In the genomic region with DNA sequence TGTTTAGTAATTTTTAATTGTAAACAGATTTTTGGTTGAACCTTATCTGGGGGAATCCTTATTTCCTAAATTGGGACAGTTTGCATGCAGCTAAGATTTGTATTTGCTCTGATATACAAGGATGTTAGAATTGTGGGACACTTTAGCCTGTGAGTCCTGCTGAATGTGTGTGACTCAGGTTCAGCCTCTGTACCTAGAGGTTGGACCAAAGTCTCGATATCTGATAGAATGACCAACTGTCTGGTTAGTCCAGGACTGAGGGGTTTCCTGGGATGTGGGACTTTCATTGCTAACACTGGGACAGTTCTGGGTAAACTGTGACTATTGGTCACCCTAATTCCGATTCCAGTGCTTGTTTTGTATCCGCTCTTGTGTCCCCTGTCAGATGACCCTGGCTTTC, we compare ENCODE assay signal across 30 cellular contexts. TPM values are rescaled to one million over a fixed set of nuclear protein-coding genes. Genes with fewer than 3 reads are reported as not detected.
DNase-seq lines count a peak whose midpoint lies in the region; ATAC-seq, FAIRE-seq and TF ChIP-seq lines count a peak whose summit lies in the region.
"Had no signal": no experiment of that assay in that cellular context is flagged by ENCODE, and none has a peak within 500 bp of the region (broad histone marks: within the 10 kb centered on the region; RNA-seq: fewer than 3 reads in every experiment).

No MANE protein-coding gene starts in this region.

- no peaks in the 10 kb centered on the region for H3K27me3 Mint-ChIP-seq in activated naive CD4-positive, alpha-beta T cell treated with anti-CD3 and anti-CD28 coated beads, Interleukin-2, amount 50 U/mL, for 24 hours
- no peaks in the 10 kb centered on the region for H3K27me3 Mint-ChIP-seq in activated naive CD4-positive, alpha-beta T cell treated with anti-CD3 and anti-CD28 coated beads for 36 hours (ENCODE audit: low read depth)
- H3K27me3 Mint-ChIP-seq: stimulated activated naive CD8-positive, alpha-beta T cell treated with anti-CD3 and anti-CD28 coated beads, Interleukin-15, Interleukin-2, amounts not matched to agents 100 ng/mL and 50 ng/mL, for 24 hours had no signal

- no peak overlapping the region for H3K4me3 Mint-ChIP-seq in activated naive CD4-positive, alpha-beta T cell treated with anti-CD3 and anti-CD28 coated beads, Interleukin-2, amount 50 U/mL, for 24 hours
- H3K4me3 Mint-ChIP-seq in activated naive CD4-positive, alpha-beta T cell treated with anti-CD3 and anti-CD28 coated beads for 36 hours, result no peak overlapping the region
- H3K4me3 Mint-ChIP-seq in stimulated activated effector memory CD8-positive, alpha-beta T cell treated with anti-CD3 and anti-CD28 coated beads, Interleukin-12 subunit alpha, Interleukin-12 subunit beta, amount 100 ng/mL, for 72 hours, result peak overlapping the region; percentile 78
- H3K4me3 Mint-ChIP-seq: neural progenitor cell had no signal

- H3K4me1 ChIP-seq in MM.1S (ENCODE audit: low read length), result peaks cover 18% of the 10 kb centered on the region
- no peaks in the 10 kb centered on the region for H3K4me1 ChIP-seq in SJCRH30
- H3K4me1 ChIP-seq: breast epithelium, colonic mucosa, neural progenitor cell, pancreas, uterus had no signal

- H3K9ac ChIP-seq in MM.1S (ENCODE audit: low read length), result no peak overlapping the region
- H3K9ac ChIP-seq: neural progenitor cell had no signal

- no peak for ATAC-seq in stimulated activated effector memory CD8-positive, alpha-beta T cell treated with anti-CD3 and anti-CD28 coated beads, Interleukin-12 subunit alpha, Interleukin-12 subunit beta, amount 100 ng/mL, for 72 hours
- ATAC-seq in HG02885 (IDR thresholded peaks at IDR 0.05; ENCODE audit: poor library complexity, unreplicated experiment), result no peak
- ATAC-seq: left cardiac atrium, pancreas had no signal

- no peaks in the 10 kb centered on the region for H3K9me3 ChIP-seq in MM.1S (replicated peaks; ENCODE audit: insufficient read depth, low read length)
- peaks cover 4% of the 10 kb centered on the region for H3K9me3 ChIP-seq in SJCRH30 (replicated peaks)
- H3K9me3 ChIP-seq: colonic mucosa, pancreas, uterus had no signal

- H3K36me3 Mint-ChIP-seq in activated naive CD4-positive, alpha-beta T cell treated with anti-CD3 and anti-CD28 coated beads, Interleukin-2, amount 50 U/mL, for 24 hours, result peaks cover 12% of the 10 kb centered on the region
- peaks cover 16% of the 10 kb centered on the region for H3K36me3 Mint-ChIP-seq in activated naive CD4-positive, alpha-beta T cell treated with anti-CD3 and anti-CD28 coated beads for 36 hours (ENCODE audit: low read depth)
- no peaks in the 10 kb centered on the region for H3K36me3 Mint-ChIP-seq in stimulated activated effector memory CD8-positive, alpha-beta T cell treated with anti-CD3 and anti-CD28 coated beads, Interleukin-12 subunit alpha, Interleukin-12 subunit beta, amount 100 ng/mL, for 72 hours

- peaks cover 12% of the 10 kb centered on the region; the same call in 1 of the 2 replicates for H3K79me2 ChIP-seq in MM.1S (ENCODE audit: low read length)

- H3K27ac ChIP-seq in MM.1S (ENCODE audit: low read length) (peak overlapping the region; percentile 96; the same call in 1 of the 2 replicates), SJCRH30 (no peak overlapping the region)
- H3K27ac ChIP-seq: breast epithelium, colonic mucosa, neural progenitor cell, pancreas, SK-N-MC, thoracic aorta, uterus had no signal

- H3K9me2 ChIP-seq in MM.1S (replicated peaks; ENCODE audit: insufficient read depth, low read length), result no peaks in the 10 kb centered on the region

- peaks cover 8% of the 10 kb centered on the region for H3K9me3 Mint-ChIP-seq in activated naive CD4-positive, alpha-beta T cell treated with anti-CD3 and anti-CD28 coated beads, Interleukin-2, amount 50 U/mL, for 24 hours
- H3K9me3 Mint-ChIP-seq in activated naive CD4-positive, alpha-beta T cell treated with anti-CD3 and anti-CD28 coated beads for 36 hours, result peaks cover 9% of the 10 kb centered on the region
- peaks cover 12% of the 10 kb centered on the region for H3K9me3 Mint-ChIP-seq in stimulated activated effector memory CD8-positive, alpha-beta T cell treated with anti-CD3 and anti-CD28 coated beads, Interleukin-12 subunit alpha, Interleukin-12 subunit beta, amount 100 ng/mL, for 72 hours

- no peaks in the 10 kb centered on the region for H3K27me3 ChIP-seq in MM.1S (replicated peaks; ENCODE audit: insufficient read depth, low read length)
- H3K27me3 ChIP-seq in bronchial epithelial cell (ENCODE audit: control insufficient read depth, insufficient read depth, low read length), result no peaks in the 10 kb centered on the region
- H3K27me3 ChIP-seq in SJCRH30, result no peaks in the 10 kb centered on the region
- H3K27me3 ChIP-seq: breast epithelium, colonic mucosa, neural progenitor cell, pancreas, uterus had no signal

- peak overlapping the region; percentile 70 for H3K27ac Mint-ChIP-seq in activated naive CD4-positive, alpha-beta T cell treated with anti-CD3 and anti-CD28 coated beads, Interleukin-2, amount 50 U/mL, for 24 hours
- H3K27ac Mint-ChIP-seq in activated naive CD4-positive, alpha-beta T cell treated with anti-CD3 and anti-CD28 coated beads for 36 hours, result no peak overlapping the region
- peak overlapping the region; percentile 90 for H3K27ac Mint-ChIP-seq in stimulated activated effector memory CD8-positive, alpha-beta T cell treated with anti-CD3 and anti-CD28 coated beads, Interleukin-12 subunit alpha, Interleukin-12 subunit beta, amount 100 ng/mL, for 72 hours
- H3K27ac Mint-ChIP-seq: neural progenitor cell had no signal

- FAIRE-seq in bronchial epithelial cell (lab: Jason Lieb, UNC), result peak; percentile 28

- H3K4me1 Mint-ChIP-seq in activated naive CD4-positive, alpha-beta T cell treated with anti-CD3 and anti-CD28 coated beads, Interleukin-2, amount 50 U/mL, for 24 hours, result peaks cover 49% of the 10 kb centered on the region
- peaks cover 21% of the 10 kb centered on the region for H3K4me1 Mint-ChIP-seq in activated naive CD4-positive, alpha-beta T cell treated with anti-CD3 and anti-CD28 coated beads for 36 hours (ENCODE audit: low read depth)
- H3K4me1 Mint-ChIP-seq in stimulated activated effector memory CD8-positive, alpha-beta T cell treated with anti-CD3 and anti-CD28 coated beads, Interleukin-12 subunit alpha, Interleukin-12 subunit beta, amount 100 ng/mL, for 72 hours, result peaks cover 46% of the 10 kb centered on the region
- H3K4me1 Mint-ChIP-seq: neural progenitor cell had no signal

- peaks cover 13% of the 10 kb centered on the region for H3F3A ChIP-seq in MM.1S (ENCODE audit: insufficient read depth, low read length)

- H3K4me2 ChIP-seq in MM.1S (ENCODE audit: low read depth, low read length), result 0 out of 2 replicates have a peak overlapping the region, but pooled peaks have one; percentile 93
- H3K4me2 ChIP-seq: neural progenitor cell had no signal

- no peak for TF ChIP-seq CTCF in MM.1S (IDR thresholded peaks at IDR 0.05; ENCODE audit: low read length)
- no peak for TF ChIP-seq CTCF in bronchial epithelial cell (IDR thresholded peaks at IDR 0.05; ENCODE audit: insufficient read depth, low read length, severe bottlenecking)

- H2AFZ ChIP-seq in MM.1S (ENCODE audit: low read length), result no peak overlapping the region
- H2AFZ ChIP-seq: neural progenitor cell had no signal

- no peaks in the 10 kb centered on the region for H4K20me1 ChIP-seq in MM.1S (ENCODE audit: insufficient read depth, low read length)

- CTCF ChIA-PET in activated naive CD4-positive, alpha-beta T cell treated with anti-CD3 and anti-CD28 coated beads for 36 hours (lab: Charles Lee), result interaction anchor here (1.4 kb wide), 1 partner anchor 19 kb away, joined by 3 read pairs; no protein-coding TSS in a partner anchor

- H3K36me3 ChIP-seq in MM.1S (replicated peaks; ENCODE audit: insufficient read depth, low read length) (no peaks in the 10 kb centered on the region), bronchial epithelial cell (ENCODE audit: control insufficient read depth, insufficient read depth, low read length) (peaks cover 1% of the 10 kb centered on the region), SJCRH30 (peaks cover 53% of the 10 kb centered on the region)
- H3K36me3 ChIP-seq: breast epithelium, colonic mucosa, pancreas, thoracic aorta, uterus had no signal

- H3K4me3 ChIP-seq in MM.1S (ENCODE audit: low read length), result no peak overlapping the region
- no peak overlapping the region for H3K4me3 ChIP-seq in bronchial epithelial cell (ENCODE audit: low read depth, low read length)
- no peak overlapping the region for H3K4me3 ChIP-seq in SJCRH30
- H3K4me3 ChIP-seq: breast epithelium, colonic mucosa, neural progenitor cell, pancreas, SK-N-MC, skin epidermis, thoracic aorta, uterus had no signal

- intact Hi-C loops in activated naive CD4-positive, alpha-beta T cell treated with anti-CD3 and anti-CD28 coated beads for 36 hours (cut with micrococcal nuclease), result no loop called here

- DNase-seq in activated naive CD4-positive, alpha-beta T cell treated with anti-CD3 and anti-CD28 coated beads for 36 hours, result no peak
- DNase-seq in MM.1S (no peak), bronchial epithelial cell (ENCODE audit: low read depth) (no peak), NCI-H446 treated with DMSO at 0.1 percent for 48 hours (lab: John Stamatoyannopoulos, UW) (no peak), SJCRH30 (no peak)
- no peak for DNase-seq in stimulated activated effector memory CD8-positive, alpha-beta T cell treated with anti-CD3 and anti-CD28 coated beads, Interleukin-12 subunit alpha, Interleukin-12 subunit beta, amount 100 ng/mL, for 72 hours (ENCODE audit: low spot score in 2 of 2)
- DNase-seq: activated CD4-positive, alpha-beta T cell treated with anti-CD3 and anti-CD28 coated beads, Interleukin-2, amount 50 U/mL, for 48 hours; activated CD4-positive, CD25-positive, alpha-beta regulatory T cell; activated naive CD4-positive, alpha-beta T cell treated with Interleukin-2 at 50 U/mL for 16 hours; colonic mucosa; DMS 273 treated with DMSO at 0.1 percent for 48 hours; effector memory CD4-positive, alpha-beta T cell; EL; erythroblast; hypothalamus; left cardiac atrium; NCI-H1092 treated with DMSO at 0.1 percent for 48 hours; NCI-H187 treated with DMSO at 0.1 percent for 48 hours; NCI-H2171; NCI-H510A; pancreas; uterus had no signal

RNA-seq across cellular contexts. Expression of a gene that starts 20.2 kb away (rescaled TPM):
- total RNA-seq in activated naive CD4-positive, alpha-beta T cell treated with anti-CD3 and anti-CD28 coated beads for 36 hours, result 10 to 100 TPM; 17.4 to 17.6 TPM
- total RNA-seq in bronchial epithelial cell, result 99.2 and 127 TPM in 2 replicates
- total RNA-seq in SJCRH30 (2014; rRNA removed; shearing (Covaris generic)), result 207 and 210 TPM in 2 replicates
